ENCODE assay signal across 9 cellular contexts in the genomic region with DNA sequence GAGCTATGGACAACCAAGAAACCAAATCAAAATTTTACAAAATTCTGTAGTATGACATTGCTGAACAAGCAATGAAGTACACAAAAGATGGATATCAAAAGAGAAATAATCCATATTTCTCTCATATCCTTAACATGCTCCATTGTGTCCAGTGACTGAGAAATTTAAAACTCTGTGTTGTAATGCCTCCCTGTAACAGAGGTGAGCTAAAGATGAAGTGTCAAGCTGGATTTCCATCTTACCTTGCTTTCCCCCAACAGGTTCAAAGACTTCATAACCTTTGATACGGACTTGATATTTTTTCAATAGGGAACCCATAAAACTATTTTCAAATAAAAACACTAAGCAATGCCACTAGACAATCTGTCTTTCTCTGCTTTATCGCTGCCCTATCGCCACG.
A peak's percentile ranks its signal among the peaks of the same experiment; 100 is the strongest.
DNase-seq lines count a peak whose midpoint lies in the region; ATAC-seq and TF ChIP-seq lines count a peak whose summit lies in the region.
"Had no signal": no experiment of that assay in that cellular context is flagged by ENCODE, and none has a peak within 500 bp of the region (broad histone marks: within the 10 kb centered on the region; RNA-seq: fewer than 3 reads in every experiment).

No MANE protein-coding gene starts in this region.

- no peaks in the 10 kb centered on the region for H3K36me3 ChIP-seq in breast epithelium

- peak in 1 of 3 donors; percentile 5 for TF ChIP-seq CTCF in breast epithelium (IDR thresholded peaks at IDR 0.05)

- no peaks in the 10 kb centered on the region for H3K27me3 ChIP-seq in breast epithelium
- no peaks in the 10 kb centered on the region for H3K27me3 ChIP-seq in mononuclear cell (ENCODE audit: insufficient read depth, low read length)

- H3K9me3 ChIP-seq in breast epithelium (no peaks in the 10 kb centered on the region), mononuclear cell (ENCODE audit: low read depth, low read length) (no peaks in the 10 kb centered on the region)

- DNase-seq in stimulated activated naive CD8-positive, alpha-beta T cell treated with anti-CD3 and anti-CD28 coated beads, Interleukin-15, Interleukin-2, amounts not matched to agents 100 U/mL and 50 U/mL, for 24 hours, result no peak
- no peak for DNase-seq in breast epithelium (ENCODE audit: low spot score in 2 of 2)
- no peak for DNase-seq in HK-2 (ENCODE audit: unreplicated experiment)
- DNase-seq: NCI-H1694 had no signal

- H3K4me3 ChIP-seq in breast epithelium, result peak overlapping the region; percentile 71 to 96 (median 80)
- H3K4me3 ChIP-seq in mononuclear cell (ENCODE audit: low read length), result peak overlapping the region; percentile 98

- H3K4me1 ChIP-seq in breast epithelium (peaks cover 0 to 5% of the 10 kb centered on the region in 2 donors), mononuclear cell (ENCODE audit: insufficient read depth, low read length) (peaks cover 23% of the 10 kb centered on the region)

- no peaks in the 10 kb centered on the region for H3K9me3 Mint-ChIP-seq in stimulated activated naive CD8-positive, alpha-beta T cell treated with anti-CD3 and anti-CD28 coated beads, Interleukin-15, Interleukin-2, amounts not matched to agents 100 ng/mL and 50 ng/mL, for 24 hours

- no peaks in the 10 kb centered on the region for H3K27me3 Mint-ChIP-seq in stimulated activated naive CD8-positive, alpha-beta T cell treated with anti-CD3 and anti-CD28 coated beads, Interleukin-15, Interleukin-2, amounts not matched to agents 100 ng/mL and 50 ng/mL, for 24 hours

- no peak for ATAC-seq in stimulated activated naive CD8-positive, alpha-beta T cell treated with anti-CD3 and anti-CD28 coated beads, Interleukin-15, Interleukin-2, amounts not matched to agents 100 U/mL and 50 U/mL, for 24 hours
- ATAC-seq in HG03175 (IDR thresholded peaks at IDR 0.05; ENCODE audit: unreplicated experiment), result no peak
- ATAC-seq in GM19467 (IDR thresholded peaks at IDR 0.05; ENCODE audit: unreplicated experiment), result no peak
- no peak for ATAC-seq in GM18511 (IDR thresholded peaks at IDR 0.05; ENCODE audit: unreplicated experiment)

- H3K27ac ChIP-seq in breast epithelium, result peak overlapping the region; percentile 94 to 100

- no peaks in the 10 kb centered on the region for H3K36me3 Mint-ChIP-seq in stimulated activated naive CD8-positive, alpha-beta T cell treated with anti-CD3 and anti-CD28 coated beads, Interleukin-15, Interleukin-2, amounts not matched to agents 100 ng/mL and 50 ng/mL, for 24 hours (ENCODE audit: low read depth)

- intact Hi-C loops in breast epithelium (cut with DNase I; ENCODE audit: low total_unique reads), result no loop called here

- no peak for TF ChIP-seq POLR2A in breast epithelium (IDR thresholded peaks at IDR 0.05)

- peaks cover 37% of the 10 kb centered on the region for H3K4me1 Mint-ChIP-seq in stimulated activated naive CD8-positive, alpha-beta T cell treated with anti-CD3 and anti-CD28 coated beads, Interleukin-15, Interleukin-2, amounts not matched to agents 100 ng/mL and 50 ng/mL, for 24 hours (ENCODE audit: low read depth)

- H3K27ac Mint-ChIP-seq in stimulated activated naive CD8-positive, alpha-beta T cell treated with anti-CD3 and anti-CD28 coated beads, Interleukin-15, Interleukin-2, amounts not matched to agents 100 ng/mL and 50 ng/mL, for 24 hours, result peak overlapping the region; percentile 95

- peak overlapping the region; percentile 96 for H3K4me3 Mint-ChIP-seq in stimulated activated naive CD8-positive, alpha-beta T cell treated with anti-CD3 and anti-CD28 coated beads, Interleukin-15, Interleukin-2, amounts not matched to agents 100 ng/mL and 50 ng/mL, for 24 hours
